In genomic region chr18:50288348-50289102, GRCh38 we compare ENCODE assay signal across 8 cellular contexts. TPM values are rescaled to one million over a fixed set of nuclear protein-coding genes. Genes with fewer than 3 reads are reported as not detected.
A peak's percentile ranks its signal among the peaks of the same experiment; 100 is the strongest.
DNase-seq lines count a peak whose midpoint lies in the region; FAIRE-seq and TF ChIP-seq lines count a peak whose summit lies in the region.
"Not testable (repeated sequence)": the region's sequence is repeated elsewhere in the genome, so short reads cannot be mapped to it uniquely, and the experiment has no call there.

No MANE protein-coding gene starts in this region.

- not testable (repeated sequence) for H3K27me3 Mint-ChIP-seq in T-helper 1 cell treated with Interleukin-12 subunit alpha and Interleukin-12 subunit beta and Interleukin-4 antibody, amounts not matched to agents 30 μg/mL and 1 μg/mL, for 36 hours (ENCODE audit: low read depth); neural progenitor cell (ENCODE audit: insufficient read depth, low read depth)
- peaks cover 14% of the 10 kb centered on the region for H3K27me3 Mint-ChIP-seq in endothelial cell (ENCODE audit: unreplicated experiment)

- H3K4me1 ChIP-seq in BLaER1 (peaks cover 14% of the 10 kb centered on the region), keratinocyte (ENCODE audit: control insufficient read depth, extremely low read depth, insufficient read depth, low read length) (peaks cover 27% of the 10 kb centered on the region)
- not testable (repeated sequence) for H3K4me1 ChIP-seq in HUES64 (ENCODE audit: insufficient read depth, low read length); neural progenitor cell

- H3K4me3 Mint-ChIP-seq in T-helper 1 cell treated with Interleukin-12 subunit alpha and Interleukin-12 subunit beta and Interleukin-4 antibody, amounts not matched to agents 30 μg/mL and 1 μg/mL, for 36 hours = peak overlapping the region; percentile 99
- H3K4me3 Mint-ChIP-seq in endothelial cell (ENCODE audit: unreplicated experiment) (peak overlapping the region; percentile 100), neural progenitor cell (peak overlapping the region; percentile 98)

- peak overlapping the region; percentile 96 for H3K4me3 ChIP-seq in BLaER1
- H3K4me3 ChIP-seq in HUES64 (ENCODE audit: low read length) = peak overlapping the region; percentile 82
- H3K4me3 ChIP-seq in keratinocyte (ENCODE audit: control insufficient read depth in 2 of 3, extremely low read depth in 1 of 3, insufficient read depth in 2 of 3, low read depth in 1 of 3, low read length in 3 of 3) = peak overlapping the region; percentile 38 to 90 (median 65)
- peak overlapping the region; percentile 79 for H3K4me3 ChIP-seq in neural progenitor cell

- peaks cover 28% of the 10 kb centered on the region for H3K36me3 ChIP-seq in BLaER1
- peaks cover 24% of the 10 kb centered on the region for H3K36me3 ChIP-seq in HUES64 (ENCODE audit: insufficient read depth, low read length)
- peaks cover 12 to 18% of the 10 kb centered on the region in 2 experiments for H3K36me3 ChIP-seq in keratinocyte (ENCODE audit: control insufficient read depth in 2 of 2, extremely low read depth in 1 of 2, insufficient read depth in 2 of 2, low read length in 2 of 2)
- H3K36me3 ChIP-seq in neural progenitor cell = not testable (repeated sequence)

- peak overlapping the region; percentile 98 for H3K27ac Mint-ChIP-seq in T-helper 1 cell treated with Interleukin-12 subunit alpha and Interleukin-12 subunit beta and Interleukin-4 antibody, amounts not matched to agents 30 μg/mL and 1 μg/mL, for 36 hours
- H3K27ac Mint-ChIP-seq in endothelial cell (ENCODE audit: unreplicated experiment) = peak overlapping the region; percentile 97
- not testable (repeated sequence) for H3K27ac Mint-ChIP-seq in neural progenitor cell

- not testable (repeated sequence) for DNase-seq in endothelial cell (ENCODE audit: low spot score); keratinocyte (ENCODE audit: low read depth, low spot score); neural progenitor cell (ENCODE audit: low spot score); substantia nigra (lab: John Stamatoyannopoulos, UW)

- peak overlapping the region; percentile 65 for H3K4me2 ChIP-seq in BLaER1
- peak overlapping the region; percentile 45 for H3K4me2 ChIP-seq in keratinocyte (ENCODE audit: control insufficient read depth, extremely low read depth, insufficient read depth, low read depth, low read length)
- peak overlapping the region; percentile 83 for H3K4me2 ChIP-seq in neural progenitor cell

- H3K79me2 ChIP-seq in keratinocyte (ENCODE audit: control insufficient read depth, insufficient read depth, low read length) (peaks cover 24% of the 10 kb centered on the region), neural progenitor cell (ENCODE audit: low read depth) (peaks cover 11% of the 10 kb centered on the region)

- WGBS in HUES64 = 79% methylated on average over 20 of the region's 21 CpGs

- H3K27me3 ChIP-seq in BLaER1; HUES64 (ENCODE audit: insufficient read depth, low read length); keratinocyte (ENCODE audit: control insufficient read depth, extremely low read depth, insufficient read depth, low read length); neural progenitor cell: not testable (repeated sequence)

- not testable (repeated sequence) for H3K9me3 ChIP-seq in BLaER1; HUES64 (ENCODE audit: insufficient read depth, low read depth, low read length); keratinocyte (ENCODE audit: control insufficient read depth, low read depth, low read length); neural progenitor cell (ENCODE audit: low read depth)

- H3F3A ChIP-seq in neural progenitor cell (ENCODE audit: low read depth) = not testable (repeated sequence)

- H4K20me1 ChIP-seq in BLaER1 = peaks cover 14% of the 10 kb centered on the region; the same call in 1 of the 2 replicates
- H4K20me1 ChIP-seq in keratinocyte (ENCODE audit: control insufficient read depth, extremely low read depth, insufficient read depth, low read length); neural progenitor cell (ENCODE audit: low read depth): not testable (repeated sequence)

- peak overlapping the region; percentile 83 for H2AFZ ChIP-seq in keratinocyte (ENCODE audit: control insufficient read depth, low read length)
- peak overlapping the region; percentile 98 for H2AFZ ChIP-seq in neural progenitor cell (replicated peaks)

- H3K9me1 ChIP-seq in keratinocyte (ENCODE audit: control insufficient read depth, extremely low read depth, insufficient read depth, low read length) = not testable (repeated sequence)

- H3K4me1 Mint-ChIP-seq in T-helper 1 cell treated with Interleukin-12 subunit alpha and Interleukin-12 subunit beta and Interleukin-4 antibody, amounts not matched to agents 30 μg/mL and 1 μg/mL, for 36 hours (ENCODE audit: low read depth) = peaks cover 23% of the 10 kb centered on the region
- H3K4me1 Mint-ChIP-seq in endothelial cell (ENCODE audit: unreplicated experiment) = peaks cover 19% of the 10 kb centered on the region
- peaks cover 14% of the 10 kb centered on the region for H3K4me1 Mint-ChIP-seq in neural progenitor cell

- H3K36me3 Mint-ChIP-seq in T-helper 1 cell treated with Interleukin-12 subunit alpha and Interleukin-12 subunit beta and Interleukin-4 antibody, amounts not matched to agents 30 μg/mL and 1 μg/mL, for 36 hours (ENCODE audit: low read depth) = peaks cover 27% of the 10 kb centered on the region
- H3K36me3 Mint-ChIP-seq in endothelial cell (ENCODE audit: low read depth, unreplicated experiment) = peaks cover 12% of the 10 kb centered on the region
- peaks cover 14% of the 10 kb centered on the region for H3K36me3 Mint-ChIP-seq in neural progenitor cell

- TF ChIP-seq CTCF in endothelial cell (IDR thresholded peaks at IDR 0.05; ENCODE audit: unreplicated experiment); keratinocyte (optimal IDR thresholded peaks at IDR 0.05 in 1 of 3, IDR thresholded peaks at IDR 0.05 in 1 of 3, conservative IDR thresholded peaks at IDR 0.05 in 1 of 3; ENCODE audit: extremely low read depth in 1 of 3, insufficient read depth in 2 of 3, low read length in 3 of 3); neural progenitor cell (IDR thresholded peaks at IDR 0.05): not testable (repeated sequence)

- peak overlapping the region; percentile 40; the same call in 1 of the 2 replicates for H3K27ac ChIP-seq in BLaER1
- not testable (repeated sequence) for H3K27ac ChIP-seq in HUES64 (ENCODE audit: low read depth, low read length); neural progenitor cell
- H3K27ac ChIP-seq in angular gyrus (ENCODE audit: low read depth, low read length) = peak overlapping the region; percentile 94
- H3K27ac ChIP-seq in keratinocyte (ENCODE audit: control insufficient read depth, insufficient read depth, low read length) = peak overlapping the region; percentile 77
- H3K27ac ChIP-seq in substantia nigra (ENCODE audit: low read depth, low read length, poor library complexity, severe bottlenecking) = peak overlapping the region; percentile 91

- H3K9me3 Mint-ChIP-seq in T-helper 1 cell treated with Interleukin-12 subunit alpha and Interleukin-12 subunit beta and Interleukin-4 antibody, amounts not matched to agents 30 μg/mL and 1 μg/mL, for 36 hours; endothelial cell (ENCODE audit: unreplicated experiment); neural progenitor cell: not testable (repeated sequence)

- FAIRE-seq in keratinocyte (lab: Jason Lieb, UNC) = not testable (repeated sequence)

- H3K9ac ChIP-seq in BLaER1 = peak overlapping the region; percentile 63; the same call in 1 of the 2 replicates
- not testable (repeated sequence) for H3K9ac ChIP-seq in HUES64 (ENCODE audit: low read depth, low read length); neural progenitor cell
- peak overlapping the region; percentile 88 for H3K9ac ChIP-seq in keratinocyte (ENCODE audit: control insufficient read depth, extremely low read depth, insufficient read depth, low read length)

- dilution Hi-C loops in keratinocyte (cut with MboI; ENCODE audit: extremely low pct_ligation_motif_present, low sequenced_read_pairs) = not testable (repeated sequence)

RNA-seq across cellular contexts. Expression of gene CXXC1, which starts 1.0 kb away (rescaled TPM):
- polyA plus RNA-seq in HUES64 (2013, experiment 1 of 2) = 58.0 TPM
- polyA plus RNA-seq in HUES64 (2013, experiment 2 of 2) = 49.4 TPM
- total RNA-seq in endothelial cell (ENCODE audit: unreplicated experiment) (71.7 TPM), neural progenitor cell (ENCODE audit: low replicate concordance) (35.0 and 52.9 TPM in 2 replicates)
- 33.6 to 49.0 TPM (median 44.1 TPM) in 3 replicates for polyA plus RNA-seq in keratinocyte
- 112 TPM for polyA plus RNA-seq in keratinocyte (2011; ENCODE audit: low read depth)
- polyA plus RNA-seq in keratinocyte (2011; cell fraction: cytosol; rRNA removed) = 15.1 and 33.3 TPM in 2 replicates
- 106 and 110 TPM in 2 replicates for polyA plus RNA-seq in keratinocyte (2011; cell fraction: nucleus; rRNA removed)
- 52.2 and 56.7 TPM in 2 replicates for polyA plus RNA-seq in keratinocyte (2012; ENCODE audit: low replicate concordance)
- 29.1 to 50.9 TPM (median 37.0 TPM) in 3 replicates for polyA minus RNA-seq in keratinocyte
- polyA minus RNA-seq in keratinocyte (2011; cell fraction: cytosol; rRNA and poly(A)+ RNA removed) = 31.7 TPM
- 25.6 and 34.9 TPM in 2 replicates for polyA minus RNA-seq in keratinocyte (2011; cell fraction: nucleus; rRNA and poly(A)+ RNA removed)

RNA-seq across cellular contexts. Expression of gene MBD1, which starts 7.2 kb away (rescaled TPM):
- 27.5 TPM for polyA plus RNA-seq in HUES64 (2013, experiment 1 of 2)
- polyA plus RNA-seq in HUES64 (2013, experiment 2 of 2) = 28.0 TPM
- 65.1 TPM for total RNA-seq in endothelial cell (ENCODE audit: unreplicated experiment)
- 64.2 to 77.5 TPM (median 73.9 TPM) in 3 replicates for polyA plus RNA-seq in keratinocyte
- 50.0 TPM for polyA plus RNA-seq in keratinocyte (2011; ENCODE audit: low read depth)
- polyA plus RNA-seq in keratinocyte (2011; cell fraction: cytosol; rRNA removed) = 46.4 and 65.0 TPM in 2 replicates
- polyA plus RNA-seq in keratinocyte (2011; cell fraction: nucleus; rRNA removed) = 196 TPM in 2 replicates
- 56.9 and 76.5 TPM in 2 replicates for polyA plus RNA-seq in keratinocyte (2012; ENCODE audit: low replicate concordance)
- 53.6 to 123 TPM (median 64.1 TPM) in 3 replicates for polyA minus RNA-seq in keratinocyte
- 95.5 TPM for polyA minus RNA-seq in keratinocyte (2011; cell fraction: cytosol; rRNA and poly(A)+ RNA removed)
- 75.7 and 78.0 TPM in 2 replicates for polyA minus RNA-seq in keratinocyte (2011; cell fraction: nucleus; rRNA and poly(A)+ RNA removed)
- total RNA-seq in neural progenitor cell (ENCODE audit: low replicate concordance) = 32.7 and 58.8 TPM in 2 replicates

RNA-seq across cellular contexts. Expression of gene CFAP53, which starts 22.2 kb away (rescaled TPM):
- polyA plus RNA-seq in HUES64 (2013, experiment 1 of 2) = 0.15 TPM
- polyA plus RNA-seq in HUES64 (2013, experiment 2 of 2) = 0.44 TPM
- total RNA-seq in endothelial cell (ENCODE audit: unreplicated experiment) (0.56 TPM), neural progenitor cell (ENCODE audit: low replicate concordance) (0.36 and 0.74 TPM in 2 replicates)
- polyA plus RNA-seq in keratinocyte = 0.44 to 0.70 TPM (median 0.59 TPM) in 3 replicates
- polyA plus RNA-seq in keratinocyte (2011; ENCODE audit: low read depth) = 45.5 TPM
- 0.29 and 0.40 TPM in 2 replicates for polyA plus RNA-seq in keratinocyte (2011; cell fraction: cytosol; rRNA removed)
- polyA plus RNA-seq in keratinocyte (2011; cell fraction: nucleus; rRNA removed) = 0.65 and 0.92 TPM in 2 replicates
- polyA plus RNA-seq in keratinocyte (2012; ENCODE audit: low replicate concordance) = 0.50 and 5.9 TPM in 2 replicates
- polyA minus RNA-seq in keratinocyte = 0.19 TPM in 1 of 3 replicates, not detected in the others
- polyA minus RNA-seq in keratinocyte (2011; cell fraction: cytosol; rRNA and poly(A)+ RNA removed) = not detected
- 0.21 TPM in 1 of 2 replicates, not detected in the other for polyA minus RNA-seq in keratinocyte (2011; cell fraction: nucleus; rRNA and poly(A)+ RNA removed)
